6 cellular contexts compared by ENCODE assay signal in genomic region chr18:2852460-2852859, GRCh38. TPM values are rescaled to one million over a fixed set of nuclear protein-coding genes. Genes with fewer than 3 reads are reported as not detected.
DNase-seq lines count a peak whose midpoint lies in the region; ATAC-seq, FAIRE-seq and TF ChIP-seq lines count a peak whose summit lies in the region.
"Not testable (repeated sequence)": the region's sequence is repeated elsewhere in the genome, so short reads cannot be mapped to it uniquely, and the experiment has no call there.

No MANE protein-coding gene starts in this region.

- not testable (repeated sequence) for H3K36me3 ChIP-seq in Caco-2 (ENCODE audit: control insufficient read depth, insufficient read depth, low read length); K562 (ENCODE audit: control insufficient read depth, insufficient read depth, low read length); cardiac muscle cell; parathyroid adenoma (ENCODE audit: control insufficient read depth, insufficient read depth, low read length)

- not testable (repeated sequence) for H3K4me3 ChIP-seq in Caco-2 (ENCODE audit: low read depth, low read length); K562; cardiac muscle cell; parathyroid adenoma (ENCODE audit: low read depth, low read length)

- not testable (repeated sequence) for H3K9me1 ChIP-seq in K562 (ENCODE audit: control insufficient read depth, insufficient read depth, low read length)

- DNase-seq in Caco-2; K562 (ENCODE audit: extremely low read depth in 1 of 4, low spot score in 3 of 4); cardiac muscle cell (ENCODE audit: low read depth in 1 of 2, low spot score in 1 of 2): not testable (repeated sequence)
- peak; percentile 10 for DNase-seq in left lobe of liver (ENCODE audit: low spot score)

- not testable (repeated sequence) for H3K4me2 ChIP-seq in K562 (ENCODE audit: insufficient read depth, low read length)
- peak overlapping the region; percentile 45 for H3K4me2 ChIP-seq in parathyroid adenoma (ENCODE audit: low read length)

- CTCF ChIA-PET in Caco-2 (lab: Charles Lee); K562 (lab: Yijun Ruan, JAX; ENCODE audit: low intra/inter-chr PET ratio): not testable (repeated sequence)

- not testable (repeated sequence) for BruUV-seq in Caco-2 (replicated peaks; lab: Mats Ljungman, UMichigan); K562 (replicated peaks; lab: Mats Ljungman, UMichigan)

- H3K27me3 Mint-ChIP-seq in Caco-2 (ENCODE audit: insufficient read depth, unreplicated experiment): not testable (repeated sequence)

- H2AFZ ChIP-seq in K562 (ENCODE audit: low read depth, low read length); parathyroid adenoma: not testable (repeated sequence)

- not testable (repeated sequence) for TF ChIP-seq CTCF in C4-2B (conservative IDR thresholded peaks at IDR 0.05); Caco-2 (IDR thresholded peaks at IDR 0.05; ENCODE audit: insufficient read depth in 1 of 2, low read depth in 1 of 2, low read length in 1 of 2, severe bottlenecking in 1 of 2, unreplicated experiment in 1 of 2); K562 (IDR thresholded peaks at IDR 0.05 in 2 of 3, conservative IDR thresholded peaks at IDR 0.05 in 1 of 3; ENCODE audit: insufficient read depth in 2 of 3, low read depth in 1 of 3, low read length in 3 of 3); cardiac muscle cell (IDR thresholded peaks at IDR 0.05; ENCODE audit: low read depth, low read length); parathyroid adenoma (IDR thresholded peaks at IDR 0.05)

- not testable (repeated sequence) for H3K9me3 Mint-ChIP-seq in Caco-2 (ENCODE audit: unreplicated experiment)

- not testable (repeated sequence) for H3K79me2 ChIP-seq in K562 (ENCODE audit: control insufficient read depth, insufficient read depth, low read length)
- peaks cover 59% of the 10 kb centered on the region for H3K79me2 ChIP-seq in parathyroid adenoma

- H4K20me1 ChIP-seq in K562 (replicated peaks; ENCODE audit: control insufficient read depth, insufficient read depth, low read length): not testable (repeated sequence)

- ATAC-seq in K562, left lobe of liver: not testable (repeated sequence)

- intact Hi-C loops in Caco-2 (cut with micrococcal nuclease; ENCODE audit: unreplicated experiment): loop anchor here (10.0 kb wide), 1 partner anchor 602 kb away; the partner anchor contains the start of gene TGIF1
- intact Hi-C loops in K562 (cut with micrococcal nuclease): not testable (repeated sequence)

- not testable (repeated sequence) for TF ChIP-seq EP300 in K562 (IDR thresholded peaks at IDR 0.05; ENCODE audit: low read length)

- POLR2A ChIA-PET in Caco-2 (lab: Charles Lee): not testable (repeated sequence)
- POLR2A ChIA-PET in K562 (lab: Yijun Ruan, JAX): interaction anchor here (0.6 kb wide), 1 partner anchor 26 kb away, joined by 3 read pairs; no protein-coding TSS in a partner anchor

- peaks cover 35% of the 10 kb centered on the region for H3K36me3 Mint-ChIP-seq in Caco-2 (ENCODE audit: insufficient read depth, unreplicated experiment)

- H3K4me1 ChIP-seq in Caco-2 (peaks cover 61% of the 10 kb centered on the region), K562 (replicated peaks in 1 of 2; ENCODE audit: control insufficient read depth in 2 of 2, insufficient read depth in 2 of 2, low read length in 2 of 2) (peaks cover 59 to 68% of the 10 kb centered on the region in 2 experiments), cardiac muscle cell (ENCODE audit: low read depth) (peaks cover 68% of the 10 kb centered on the region), parathyroid adenoma (peaks cover 68% of the 10 kb centered on the region)

- H3K9ac ChIP-seq in K562 (ENCODE audit: insufficient read depth in 1 of 2, low read depth in 2 of 2, low read length in 2 of 2): not testable (repeated sequence)
- H3K9ac ChIP-seq in parathyroid adenoma: peak overlapping the region; percentile 0

- not testable (repeated sequence) for TF ChIP-seq RAD21 in K562 (CRISPR knock-in tag; conservative IDR thresholded peaks at IDR 0.05 in 1 of 2, IDR thresholded peaks at IDR 0.05 in 1 of 2)

- peaks cover 54% of the 10 kb centered on the region for H3K4me1 Mint-ChIP-seq in Caco-2 (ENCODE audit: low read depth, unreplicated experiment)

- not testable (repeated sequence) for H3K9me3 ChIP-seq in Caco-2; K562 (replicated peaks; ENCODE audit: control insufficient read depth, insufficient read depth, low read depth, low read length); cardiac muscle cell (ENCODE audit: low read depth); parathyroid adenoma (ENCODE audit: control insufficient read depth, low read length)

- WGBS in K562 (ENCODE audit: insufficient coverage, low coverage, missing lambda C conversion rate): 53% methylated on average over 12 of the region's 12 CpGs

- not testable (repeated sequence) for TF ChIP-seq POLR2A in K562 (conservative IDR thresholded peaks at IDR 0.05)

- H3K27ac ChIP-seq in C4-2B (peak overlapping the region; percentile 10; the same call in 1 of the 2 replicates), cardiac muscle cell (peak overlapping the region; percentile 98), parathyroid adenoma (peak overlapping the region; percentile 99)
- H3K27ac ChIP-seq in K562 (ENCODE audit: extremely low read depth, low read depth, low read length): not testable (repeated sequence)

- FAIRE-seq in K562 (lab: Jason Lieb, UNC): not testable (repeated sequence)

- H3K27ac Mint-ChIP-seq in Caco-2 (ENCODE audit: unreplicated experiment): peak overlapping the region; percentile 21

- H3K4me3 Mint-ChIP-seq in Caco-2 (ENCODE audit: unreplicated experiment): not testable (repeated sequence)

- in situ Hi-C loops in K562 (cut with MboI): not testable (repeated sequence)

- H3K27me3 ChIP-seq in Caco-2 (replicated peaks; ENCODE audit: control insufficient read depth, insufficient read depth, low read length); K562 (ENCODE audit: control insufficient read depth in 2 of 2, insufficient read depth in 2 of 2, low read length in 2 of 2); cardiac muscle cell; parathyroid adenoma (ENCODE audit: control insufficient read depth, insufficient read depth, low read length): not testable (repeated sequence)

TF ChIP-seq in K562, 482 proteins besides CTCF, POLR2A, EP300 and RAD21:
- 0 out of 4 replicates have a peak, but pooled peaks have one; percentile 10 to 39 for TF ChIP-seq KDM1A (IDR thresholded peaks at IDR 0.05)
- peak; percentile 59 for TF ChIP-seq CBFA2T3 (IDR thresholded peaks at IDR 0.05)
- peak; percentile 61 for TF ChIP-seq ZNF121 (CRISPR knock-in tag; conservative IDR thresholded peaks at IDR 0.05)
- peak; percentile 40; the same call in 1 of the 2 replicates for TF ChIP-seq ARID1B (IDR thresholded peaks at IDR 0.05)
- peak; percentile 36; the same call in 1 of the 2 replicates for TF ChIP-seq TCF3 (CRISPR knock-in tag; IDR thresholded peaks at IDR 0.05)
- TF ChIP-seq NCOR1 (IDR thresholded peaks at IDR 0.05): peak; percentile 38; the same call in 1 of the 2 replicates
- TF ChIP-seq CBFA2T2 (conservative IDR thresholded peaks at IDR 0.05): 0 out of 2 replicates have a peak, but pooled peaks have one; percentile 21
- peak; percentile 30; the same call in 1 of the 2 replicates for TF ChIP-seq TAL1 (IDR thresholded peaks at IDR 0.05)

RNA-seq across cellular contexts. Expression of gene EMILIN2, which starts 5.7 kb away (rescaled TPM):
- 41.6 and 53.4 TPM in 2 replicates for total RNA-seq in Caco-2 (2022)
- 0.76 and 1.1 TPM in 2 replicates for total RNA-seq in K562 (2011; cell fraction: chromatin; rRNA removed; ENCODE audit: low replicate concordance)
- 0.79 and 0.83 TPM in 2 replicates for total RNA-seq in K562 (2011; cell fraction: nucleolus; rRNA removed)
- 0.69 and 0.88 TPM in 2 replicates for total RNA-seq in K562 (2011; cell fraction: nucleoplasm; rRNA removed)
- 0.32 and 0.37 TPM in 2 replicates for total RNA-seq in K562 (2014; rRNA removed)
- 0.11 and 0.16 TPM in 2 replicates for total RNA-seq in K562 (2014; rRNA removed; fragmentation: Illumina TruSeq; extraction: Trizol)
- 0.07 and 0.11 TPM in 2 replicates for total RNA-seq in K562 (2015; rRNA removed; fragmentation: Illumina TruSeq; extraction: Trizol)
- 0.34 and 0.40 TPM in 2 replicates for total RNA-seq in K562 (2021)
- 0.25 and 0.35 TPM in 2 replicates for polyA plus RNA-seq in K562 (2011; rRNA removed)
- polyA plus RNA-seq in K562 (2011; cell fraction: cytosol; rRNA removed): 0.44 and 0.69 TPM in 2 replicates
- 0.43 and 0.48 TPM in 2 replicates for polyA plus RNA-seq in K562 (2011; cell fraction: nucleus; rRNA removed)
- polyA plus RNA-seq in K562 (2012): 0.21 and 0.26 TPM in 2 replicates
- polyA plus RNA-seq in K562 (2014; fragmentation: Illumina TruSeq; extraction: Trizol): 0.19 and 0.24 TPM in 2 replicates
- under 1 TPM; 0.01 to 0.03 TPM for polyA plus RNA-seq in K562 (2014; fragmentation: Nextera tagmentation; extraction: Ambion mirVana)
- polyA plus RNA-seq in K562 (2014; rRNA removed): 0.20 and 0.40 TPM in 2 replicates
- 0.63 and 1.0 TPM in 2 replicates for polyA minus RNA-seq in K562 (2011; rRNA and poly(A)+ RNA removed)
- polyA minus RNA-seq in K562 (2011; cell fraction: cytosol; rRNA and poly(A)+ RNA removed): 0.38 and 0.91 TPM in 2 replicates
- 0.13 and 0.78 TPM in 2 replicates for polyA minus RNA-seq in K562 (2011; cell fraction: nucleus; rRNA and poly(A)+ RNA removed)
- total RNA-seq in cardiac muscle cell: 75.9 and 134 TPM in 2 replicates
- polyA plus RNA-seq in cardiac muscle cell: 96.8 and 116 TPM in 2 replicates
- 0.53 TPM for total RNA-seq in left lobe of liver

Comparison
In these comparisons a context has a peak if more than half of its experiments do, and no peak if none do; other contexts are left out.
1. RNA of gene EMILIN2, which starts 5.7 kb away (total RNA-seq): 75.9 to 134 TPM in cardiac muscle cell and 41.6 to 53.4 TPM in Caco-2; 0.53 TPM in left lobe of liver (single experiment) and 0.07 to 1.1 TPM in K562; every median in the first group is over 10 times any median in the second.